Comparison of ENCODE assay signal across 18 cellular contexts in genomic region chr1:87786861-87787548, GRCh38.
DNase-seq lines count a peak whose midpoint lies in the region; ATAC-seq, FAIRE-seq and TF ChIP-seq lines count a peak whose summit lies in the region.
"Had no signal": no experiment of that assay in that cellular context is flagged by ENCODE, and none has a peak within 500 bp of the region (broad histone marks: within the 10 kb centered on the region; RNA-seq: fewer than 3 reads in every experiment).

No MANE protein-coding gene starts in this region.

- H3K79me2 ChIP-seq in HepG2 (ENCODE audit: insufficient read depth, low read length) (no peaks in the 10 kb centered on the region), K562 (ENCODE audit: control insufficient read depth, insufficient read depth, low read length) (no peaks in the 10 kb centered on the region)

- TF ChIP-seq CTCF in HepG2 (CRISPR knock-in tag; IDR thresholded peaks at IDR 0.05) (no peak), right lobe of liver (IDR thresholded peaks at IDR 0.05) (no peak), K562 (IDR thresholded peaks at IDR 0.05 in 2 of 3, conservative IDR thresholded peaks at IDR 0.05 in 1 of 3; ENCODE audit: insufficient read depth in 2 of 3, low read depth in 1 of 3, low read length in 3 of 3) (no peak)

- peak in 1 of 2 experiments; percentile 82; a peak in 1 of 4 replicates for TF ChIP-seq EP300 in HepG2 (IDR thresholded peaks at IDR 0.05; ENCODE audit: low read depth in 2 of 2, low read length in 2 of 2)
- no peak; the same call in 1 of the 2 replicates for TF ChIP-seq EP300 in HepG2 (CRISPR knock-in tag; IDR thresholded peaks at IDR 0.05; ENCODE audit: borderline replicate concordance)
- peak; percentile 63; the same call in 1 of the 2 replicates for TF ChIP-seq EP300 in K562 (IDR thresholded peaks at IDR 0.05; ENCODE audit: low read length)

- H3K27ac ChIP-seq in HepG2 (ENCODE audit: extremely low read length, insufficient read depth, low read length), result peak overlapping the region; percentile 48
- H3K27ac ChIP-seq in right lobe of liver, result no peak overlapping the region
- peak overlapping the region; percentile 55 for H3K27ac ChIP-seq in K562 (ENCODE audit: extremely low read depth, low read depth, low read length)
- H3K27ac ChIP-seq in mesodermal cell (ENCODE audit: low read depth, low read length, severe bottlenecking), result peak overlapping the region; percentile 80
- H3K27ac ChIP-seq: 22Rv1 had no signal

- in situ Hi-C loops in HepG2 (cut with HindIII; ENCODE audit: extremely low pct_ligation_motif_present, low pct_unique_long_range_greater_than_20kb), result no loop called here
- in situ Hi-C loops in K562 (cut with MboI), result no loop called here

- DNase-seq in HepG2 (ENCODE audit: low spot score) (peak; percentile 76), right lobe of liver (no peak), K562 (ENCODE audit: extremely low read depth in 1 of 4, low spot score in 3 of 4) (peak; percentile 14 to 70 (median 28)), KG1 (lab: John Stamatoyannopoulos, UW) (no peak)
- DNase-seq in activated naive CD4-positive, alpha-beta T cell treated with Interleukin-2 at 50 U/mL for 16 hours, result no peak
- DNase-seq in activated naive CD4-positive, alpha-beta T cell treated with anti-CD3 and anti-CD28 coated beads, Interleukin-2, amount 50 U/mL, for 72 hours (ENCODE audit: low spot score in 2 of 2), result no peak
- DNase-seq: COR-L47, Kasumi-1, MG63, NCI-H1092, NCI-H1436 treated with DMSO at 0.1 percent for 48 hours, NCI-H2029, NCI-H345 had no signal

- intact Hi-C loops in HepG2 (cut with micrococcal nuclease; ENCODE audit: unreplicated experiment) (loop anchor here (1.0 to 5.0 kb wide), 3 partner anchors 8 to 455 kb away; no protein-coding TSS in a partner anchor), right lobe of liver (cut with DNase I) (no loop called here), K562 (cut with micrococcal nuclease) (no loop called here)

- H3K36me3 Mint-ChIP-seq in activated naive CD4-positive, alpha-beta T cell treated with anti-CD3 and anti-CD28 coated beads, Interleukin-2, amount 50 U/mL, for 72 hours, result no peaks in the 10 kb centered on the region
- H3K36me3 Mint-ChIP-seq: CD14-positive monocyte had no signal

- no peaks in the 10 kb centered on the region for H4K20me1 ChIP-seq in HepG2 (ENCODE audit: insufficient read depth, low read length)
- H4K20me1 ChIP-seq in K562 (replicated peaks; ENCODE audit: control insufficient read depth, insufficient read depth, low read length), result no peaks in the 10 kb centered on the region

- TF ChIP-seq POLR2A in HepG2 (IDR thresholded peaks at IDR 0.05; ENCODE audit: insufficient read depth in 1 of 2, low read depth in 2 of 2, low read length in 2 of 2) (no peak), right lobe of liver (IDR thresholded peaks at IDR 0.05) (no peak), K562 (conservative IDR thresholded peaks at IDR 0.05) (no peak)

- CTCF ChIA-PET in HepG2 (lab: Yijun Ruan, JAX; ENCODE audit: low intra/inter-chr PET ratio, low total read pairs) (interaction anchor here (1.4 kb wide), 1 partner anchor 166 kb away, joined by 6 read pairs; no protein-coding TSS in a partner anchor), K562 (lab: Yijun Ruan, JAX; ENCODE audit: low intra/inter-chr PET ratio) (no interaction called here)

- peak overlapping the region in 2 of 3 experiments; percentile 8 to 11; a peak in 1 of 6 replicates for H3K4me3 ChIP-seq in HepG2 (replicated peaks in 1 of 3; ENCODE audit: insufficient read depth in 1 of 3, low read depth in 2 of 3, low read length in 3 of 3)
- H3K4me3 ChIP-seq in right lobe of liver, result no peak overlapping the region
- no peak overlapping the region for H3K4me3 ChIP-seq in K562
- no peak overlapping the region for H3K4me3 ChIP-seq in mesodermal cell (ENCODE audit: extremely low read depth, insufficient read depth, low read length, poor library complexity, severe bottlenecking)
- H3K4me3 ChIP-seq: MG63 had no signal

- no peak overlapping the region for H2AFZ ChIP-seq in HepG2 (ENCODE audit: low read length)
- H2AFZ ChIP-seq in K562 (ENCODE audit: low read depth, low read length), result no peak overlapping the region

- no TSS peak for BruUV-seq in HepG2 (replicated peaks; lab: Mats Ljungman, UMichigan)
- no TSS peak for BruUV-seq in K562 (replicated peaks; lab: Mats Ljungman, UMichigan)

- H3K4me2 ChIP-seq in HepG2 (ENCODE audit: low read depth, low read length) (peak overlapping the region; percentile 49), K562 (ENCODE audit: insufficient read depth, low read length) (no peak overlapping the region)

- FAIRE-seq in HepG2 (lab: Jason Lieb, UNC) (peak; percentile 84), K562 (lab: Jason Lieb, UNC) (no peak)
- FAIRE-seq: GM12891 had no signal

- no peaks in the 10 kb centered on the region for H3K36me3 ChIP-seq in HepG2 (replicated peaks in 1 of 2; ENCODE audit: control insufficient read depth in 1 of 2, insufficient read depth in 2 of 2, low read length in 2 of 2)
- no peaks in the 10 kb centered on the region for H3K36me3 ChIP-seq in right lobe of liver
- H3K36me3 ChIP-seq in K562 (ENCODE audit: control insufficient read depth, insufficient read depth, low read length), result no peaks in the 10 kb centered on the region
- no peaks in the 10 kb centered on the region for H3K36me3 ChIP-seq in mesodermal cell (ENCODE audit: control insufficient read depth, insufficient read depth, low read length)
- H3K36me3 ChIP-seq: MG63 had no signal

- no peaks in the 10 kb centered on the region for H3K9me1 ChIP-seq in K562 (ENCODE audit: control insufficient read depth, insufficient read depth, low read length)

- POLR2A ChIA-PET in HepG2 (lab: Yijun Ruan, JAX) (interaction anchor here (2.4 kb wide), 1 partner anchor 9 kb away, joined by 11 read pairs; no protein-coding TSS in a partner anchor), K562 (lab: Yijun Ruan, JAX) (no interaction called here)

- H3K27me3 ChIP-seq in HepG2 (ENCODE audit: control insufficient read depth in 1 of 2, insufficient read depth in 2 of 2, low read length in 2 of 2), result no peaks in the 10 kb centered on the region
- no peaks in the 10 kb centered on the region for H3K27me3 ChIP-seq in right lobe of liver
- no peaks in the 10 kb centered on the region for H3K27me3 ChIP-seq in K562 (ENCODE audit: control insufficient read depth in 2 of 2, insufficient read depth in 2 of 2, low read length in 2 of 2)
- H3K27me3 ChIP-seq: MG63 had no signal

- peak; percentile 97 for ATAC-seq in HepG2
- no peak for ATAC-seq in right lobe of liver
- ATAC-seq in K562, result peak; percentile 83
- ATAC-seq in activated naive CD4-positive, alpha-beta T cell treated with anti-CD3 and anti-CD28 coated beads, Interleukin-2, amount 50 U/mL, for 72 hours, result no peak
- ATAC-seq in GM19455 (IDR thresholded peaks at IDR 0.05; ENCODE audit: unreplicated experiment), result no peak

- H3K9ac ChIP-seq in HepG2 (ENCODE audit: insufficient read depth, low read depth, low read length), result no peak overlapping the region
- H3K9ac ChIP-seq in K562 (ENCODE audit: insufficient read depth in 1 of 2, low read depth in 2 of 2, low read length in 2 of 2), result no peak overlapping the region

- H3K4me1 ChIP-seq in HepG2 (ENCODE audit: insufficient read depth, low read length), result peaks cover 42% of the 10 kb centered on the region
- H3K4me1 ChIP-seq in right lobe of liver, result no peaks in the 10 kb centered on the region
- H3K4me1 ChIP-seq in K562 (replicated peaks in 1 of 2; ENCODE audit: control insufficient read depth in 2 of 2, insufficient read depth in 2 of 2, low read length in 2 of 2), result no peaks in the 10 kb centered on the region
- peaks cover 19% of the 10 kb centered on the region for H3K4me1 ChIP-seq in mesodermal cell (ENCODE audit: control insufficient read depth, insufficient read depth, low read length, poor library complexity, severe bottlenecking)

- H3K27ac Mint-ChIP-seq in activated naive CD4-positive, alpha-beta T cell treated with anti-CD3 and anti-CD28 coated beads, Interleukin-2, amount 50 U/mL, for 72 hours, result no peak overlapping the region

- peaks cover 4 to 10% of the 10 kb centered on the region in 2 donors for H3K9me3 Mint-ChIP-seq in activated naive CD4-positive, alpha-beta T cell treated with anti-CD3 and anti-CD28 coated beads, Interleukin-2, amount 50 U/mL, for 72 hours

- H3K9me3 ChIP-seq in HepG2 (ENCODE audit: low read length), result no peaks in the 10 kb centered on the region
- H3K9me3 ChIP-seq in right lobe of liver, result no peaks in the 10 kb centered on the region
- H3K9me3 ChIP-seq in K562 (replicated peaks; ENCODE audit: control insufficient read depth, insufficient read depth, low read depth, low read length), result no peaks in the 10 kb centered on the region
- H3K9me3 ChIP-seq in mesodermal cell (ENCODE audit: control insufficient read depth, low read length), result no peaks in the 10 kb centered on the region
- H3K9me3 ChIP-seq: MG63 had no signal

- TF ChIP-seq RAD21 in HepG2 (CRISPR knock-in tag; IDR thresholded peaks at IDR 0.05) (no peak), K562 (CRISPR knock-in tag; conservative IDR thresholded peaks at IDR 0.05 in 1 of 2, IDR thresholded peaks at IDR 0.05 in 1 of 2) (no peak)

- 2% methylated on average over 5 of the region's 5 CpGs for WGBS in HepG2 (ENCODE audit: low lambda C conversion rate)
- WGBS in right lobe of liver (ENCODE audit: insufficient coverage, low coverage, low lambda C conversion rate, missing lambda C conversion rate), result 62% methylated on average over 5 of the region's 5 CpGs
- WGBS in K562 (ENCODE audit: insufficient coverage, low coverage, missing lambda C conversion rate), result 0% methylated on average over 5 of the region's 5 CpGs
- WGBS in mesodermal cell (ENCODE audit: insufficient coverage in 2 of 2), 2 experiments, result 25 to 58% methylated on average over 1 of the region's 5 CpGs

TF ChIP-seq in HepG2, 621 proteins besides CTCF, POLR2A, EP300 and RAD21 (continues in another document):
- no peak for TF ChIP-seq ZNF747 (CRISPR knock-in tag; IDR thresholded peaks at IDR 0.05; ENCODE audit: borderline replicate concordance)
- peak; percentile 56; the same call in 1 of the 2 replicates for TF ChIP-seq ZBTB7B (CRISPR knock-in tag; IDR thresholded peaks at IDR 0.05)

TF ChIP-seq in K562, 482 proteins besides CTCF, POLR2A, EP300 and RAD21 (continues in another document):
- TF ChIP-seq ZNF12 (CRISPR knock-in tag; IDR thresholded peaks at IDR 0.05) (no peak), ZKSCAN1 (IDR thresholded peaks at IDR 0.05; ENCODE audit: low read depth, low read length) (no peak), HEY1 (CRISPR knock-in tag; IDR thresholded peaks at IDR 0.05; ENCODE audit: borderline replicate concordance) (no peak), TCF7 (IDR thresholded peaks at IDR 0.05; ENCODE audit: borderline replicate concordance) (no peak)

Comparison
In these comparisons a context has a peak if more than half of its experiments do, and no peak if none do; other contexts are left out.
1. ATAC-seq: peak in HepG2 (single experiment) and K562 (single experiment); none in right lobe of liver (0 of 4), activated naive CD4-positive, alpha-beta T cell treated with anti-CD3 and anti-CD28 coated beads, Interleukin-2, amount 50 U/mL, for 72 hours (0 of 2) and GM19455 (single experiment).
2. DNase-seq: peak in HepG2 (single experiment) and K562 (4 of 4); none in right lobe of liver (0 of 3), KG1 (single experiment), activated naive CD4-positive, alpha-beta T cell treated with Interleukin-2 at 50 U/mL for 16 hours (single experiment) and activated naive CD4-positive, alpha-beta T cell treated with anti-CD3 and anti-CD28 coated beads, Interleukin-2, amount 50 U/mL, for 72 hours (0 of 2).
3. H3K27ac ChIP-seq: peak in HepG2 (single experiment), K562 (single experiment) and mesodermal cell (single experiment); none in right lobe of liver (0 of 3).
4. H3K4me3 ChIP-seq: peak in HepG2 (2 of 3); none in right lobe of liver (0 of 3), K562 (single experiment) and mesodermal cell (single experiment).
5. Of the 241 proteins assayed by ChIP-seq in both HepG2 and K562: peak only in HepG2: ATF2, BCL6, EHMT2, ELF4, FOXP4, GATAD2A and 10 more; only in K562: FOSL1, NCOR1 and POLR2AphosphoS5; in both: FOXA3 and NFIC; in neither: 212; mixed calls (peak in some experiments, not most) for 8.